ENCODE assay signal across 8 cellular contexts in genomic region chr7:122143376-122143750, GRCh38. TPM values are rescaled to one million over a fixed set of nuclear protein-coding genes. Genes with fewer than 3 reads are reported as not detected.
A peak's percentile ranks its signal among the peaks of the same experiment; 100 is the strongest.
DNase-seq lines count a peak whose midpoint lies in the region; ATAC-seq lines count a peak whose summit lies in the region.

No MANE protein-coding gene starts in this region.

- no peaks in the 10 kb centered on the region for H3K9me3 Mint-ChIP-seq in activated naive CD4-positive, alpha-beta T cell treated with anti-CD3 and anti-CD28 coated beads for 36 hours

- no peak overlapping the region for H3K27ac Mint-ChIP-seq in activated naive CD4-positive, alpha-beta T cell treated with anti-CD3 and anti-CD28 coated beads for 36 hours

- no peaks in the 10 kb centered on the region for H3K36me3 Mint-ChIP-seq in activated naive CD4-positive, alpha-beta T cell treated with anti-CD3 and anti-CD28 coated beads for 36 hours (ENCODE audit: low read depth)

- peak overlapping the region; percentile 88 for H3K4me3 Mint-ChIP-seq in activated naive CD4-positive, alpha-beta T cell treated with anti-CD3 and anti-CD28 coated beads for 36 hours

- DNase-seq in activated naive CD4-positive, alpha-beta T cell treated with anti-CD3 and anti-CD28 coated beads for 36 hours: peak; percentile 4
- no peak for DNase-seq in activated naive CD4-positive, alpha-beta T cell treated with anti-CD3 and anti-CD28 coated beads, Interleukin-2, amount 50 U/mL, for 16 hours
- peak; percentile 55 for DNase-seq in NCI-H69 (lab: John Stamatoyannopoulos, UW)
- DNase-seq in caudate nucleus (lab: John Stamatoyannopoulos, UW): peak in 22 of 61 donors; percentile 2 to 49 (median 12)
- peak; percentile 16 for DNase-seq in kidney tubule cell (ENCODE audit: low spot score)
- DNase-seq in stimulated activated naive CD8-positive, alpha-beta T cell treated with anti-CD3 and anti-CD28 coated beads, Interleukin-15, Interleukin-2, amounts not matched to agents 100 U/mL and 50 U/mL, for 24 hours: peak; percentile 4
- no peak for DNase-seq in NCI-H2081 treated with DMSO at 0.1 percent for 48 hours (lab: John Stamatoyannopoulos, UW)
- DNase-seq in NCI-H1436 (lab: John Stamatoyannopoulos, UW): no peak

- CTCF ChIA-PET in activated naive CD4-positive, alpha-beta T cell treated with anti-CD3 and anti-CD28 coated beads for 36 hours (lab: Charles Lee): interaction anchor here (0.6 kb wide), 1 partner anchor 48 kb away, joined by 3 read pairs; no protein-coding TSS in a partner anchor

- ATAC-seq in stimulated activated naive CD8-positive, alpha-beta T cell treated with anti-CD3 and anti-CD28 coated beads, Interleukin-15, Interleukin-2, amounts not matched to agents 100 U/mL and 50 U/mL, for 24 hours: peak; percentile 4

- H3K27me3 Mint-ChIP-seq in activated naive CD4-positive, alpha-beta T cell treated with anti-CD3 and anti-CD28 coated beads for 36 hours (ENCODE audit: low read depth): peaks cover 41% of the 10 kb centered on the region

- intact Hi-C loops in activated naive CD4-positive, alpha-beta T cell treated with anti-CD3 and anti-CD28 coated beads for 36 hours (cut with micrococcal nuclease): loop anchor here (10.0 kb wide), 1 partner anchor 749 kb away; the partner anchor contains the start of gene FAM3C

- H3K27ac ChIP-seq in caudate nucleus (ENCODE audit: low read depth, low read length): peak overlapping the region; percentile 87

- H3K4me1 Mint-ChIP-seq in activated naive CD4-positive, alpha-beta T cell treated with anti-CD3 and anti-CD28 coated beads for 36 hours (ENCODE audit: low read depth): peaks cover 19% of the 10 kb centered on the region

RNA-seq across cellular contexts. Expression of gene AASS, which starts 0.7 kb away (rescaled TPM):
- 1 to 10 TPM; 1.9 to 2.2 TPM for total RNA-seq in activated naive CD4-positive, alpha-beta T cell treated with anti-CD3 and anti-CD28 coated beads for 36 hours

Comparison
In these comparisons a context has a peak if more than half of its experiments do, and no peak if none do; other contexts are left out.
1. DNase-seq: peak in activated naive CD4-positive, alpha-beta T cell treated with anti-CD3 and anti-CD28 coated beads for 36 hours (single experiment), NCI-H69 (single experiment), kidney tubule cell (single experiment) and stimulated activated naive CD8-positive, alpha-beta T cell treated with anti-CD3 and anti-CD28 coated beads, Interleukin-15, Interleukin-2, amounts not matched to agents 100 U/mL and 50 U/mL, for 24 hours (single experiment); none in activated naive CD4-positive, alpha-beta T cell treated with anti-CD3 and anti-CD28 coated beads, Interleukin-2, amount 50 U/mL, for 16 hours (single experiment), NCI-H2081 treated with DMSO at 0.1 percent for 48 hours (single experiment) and NCI-H1436 (single experiment).